ENCODE assay signal across 18 cellular contexts in the genomic region with DNA sequence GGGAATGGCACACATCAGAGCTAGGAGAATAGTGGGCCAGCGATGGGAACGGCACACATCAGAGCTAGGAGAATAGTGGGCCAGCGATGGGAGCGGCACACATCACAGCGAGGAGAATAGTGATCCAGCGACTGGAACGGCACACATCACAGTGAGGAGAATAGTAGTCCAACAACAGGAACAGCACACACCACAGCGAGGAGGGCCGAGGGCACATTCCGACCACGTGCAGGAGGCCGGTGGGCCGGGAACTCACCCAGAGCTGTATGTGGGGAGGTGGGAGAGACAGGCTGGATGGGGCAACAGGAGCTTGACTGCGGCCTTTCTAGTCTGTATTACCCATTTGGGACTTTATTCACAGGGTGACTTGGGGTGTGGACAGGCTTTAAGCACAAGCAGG.
DNase-seq lines count a peak whose midpoint lies in the region; ATAC-seq and TF ChIP-seq lines count a peak whose summit lies in the region.
"Had no signal": no experiment of that assay in that cellular context is flagged by ENCODE, and none has a peak within 500 bp of the region (broad histone marks: within the 10 kb centered on the region; RNA-seq: fewer than 3 reads in every experiment).

No MANE protein-coding gene starts in this region.

- H3K27ac ChIP-seq in right cardiac atrium (ENCODE audit: low read length) (no peak overlapping the region), spleen (no peak overlapping the region)
- H3K27ac ChIP-seq: 22Rv1, BLaER1, C4-2B, GM23248 had no signal

- H3K4me3 ChIP-seq in right cardiac atrium (ENCODE audit: low read length) = no peak overlapping the region
- H3K4me3 ChIP-seq in spleen = no peak overlapping the region
- no peak overlapping the region for H3K4me3 ChIP-seq in HAP-1
- H3K4me3 ChIP-seq: BLaER1, GM23248 had no signal

- in situ Hi-C loops in HAP-1 (cut with MboI; ENCODE audit: low sequenced_read_pairs) = no loop called here

- CTCF ChIA-PET in WTC11 (lab: Charles Lee) = no interaction called here

- ATAC-seq in right cardiac atrium (no peak), HG03342 (IDR thresholded peaks at IDR 0.05; ENCODE audit: unreplicated experiment) (no peak), WTC11 (no peak)
- ATAC-seq: CD8-positive, alpha-beta T cell; HCT116 had no signal

- POLR2A ChIA-PET in WTC11 (lab: Charles Lee) = interaction anchor here (0.6 kb wide), 1 partner anchor 53 kb away, joined by 3 read pairs; no protein-coding TSS in a partner anchor

- intact Hi-C loops in cardiac septum (cut with DNase I) (loop anchor here (5.0 kb wide), 2 partner anchors 177 to 392 kb away; no protein-coding TSS in a partner anchor), right cardiac atrium (cut with DNase I) (loop anchor here in 1 of 4 donors (10.0 kb wide), 1 partner anchor 389 kb away; no protein-coding TSS in a partner anchor), posterior vena cava (cut with DNase I) (no loop called here), spleen (cut with DNase I; ENCODE audit: low total_unique reads) (no loop called here)

- H3K9me3 Mint-ChIP-seq in WTC11 = no peaks in the 10 kb centered on the region
- H3K9me3 Mint-ChIP-seq: CD8-positive, alpha-beta T cell had no signal

- no peak for TF ChIP-seq CTCF in spleen (IDR thresholded peaks at IDR 0.05 in 8 of 11, conservative IDR thresholded peaks at IDR 0.05 in 3 of 11)
- TF ChIP-seq CTCF in WTC11 (IDR thresholded peaks at IDR 0.05) = no peak

- no peaks in the 10 kb centered on the region for H3K36me3 Mint-ChIP-seq in WTC11
- H3K36me3 Mint-ChIP-seq: CD4-positive, CD25-positive, alpha-beta regulatory T cell; CD8-positive, alpha-beta T cell had no signal

- H3K27me3 ChIP-seq in right cardiac atrium (ENCODE audit: control insufficient read depth, insufficient read depth) (no peaks in the 10 kb centered on the region), spleen (replicated peaks in 1 of 7) (peaks cover 0 to 22% (median 0%) of the 10 kb centered on the region in 7 donors), HAP-1 (ENCODE audit: low read depth) (no peaks in the 10 kb centered on the region)
- H3K27me3 ChIP-seq: BLaER1 had no signal

- TF ChIP-seq POLR2A in spleen (IDR thresholded peaks at IDR 0.05) = no peak

- DNase-seq in cardiac septum (ENCODE audit: low spot score) (peak; percentile 68), right cardiac atrium (no peak), posterior vena cava (ENCODE audit: low spot score) (peak; percentile 75), spleen (peak; percentile 62), HAP-1 (ENCODE audit: low spot score in 2 of 2) (no peak), WTC11 (ENCODE audit: low spot score) (no peak)
- DNase-seq: Caco-2; CD4-positive, CD25-positive, alpha-beta regulatory T cell; CD8-positive, alpha-beta T cell; DND-41; GM23248; H7 had no signal

- H3K4me1 ChIP-seq in right cardiac atrium (ENCODE audit: control insufficient read depth, insufficient read depth, low read length) (no peaks in the 10 kb centered on the region), spleen (no peaks in the 10 kb centered on the region), HAP-1 (no peaks in the 10 kb centered on the region)
- H3K4me1 ChIP-seq: Caco-2 had no signal

- H3K27me3 Mint-ChIP-seq in WTC11 (ENCODE audit: low read depth) = no peaks in the 10 kb centered on the region; the same call in 1 of the 2 replicates
- H3K27me3 Mint-ChIP-seq: B cell; CD4-positive, CD25-positive, alpha-beta regulatory T cell had no signal

- H3K9me3 ChIP-seq in right cardiac atrium (ENCODE audit: control insufficient read depth, low read length) = no peaks in the 10 kb centered on the region
- peaks cover 0 to 5% (median 0%) of the 10 kb centered on the region in 8 donors for H3K9me3 ChIP-seq in spleen
- H3K9me3 ChIP-seq in HAP-1 = no peaks in the 10 kb centered on the region
- H3K9me3 ChIP-seq: BLaER1, Caco-2 had no signal

- peaks cover 19% of the 10 kb centered on the region for H3K4me1 Mint-ChIP-seq in WTC11
- H3K4me1 Mint-ChIP-seq: B cell had no signal

- no peak overlapping the region for H3K4me3 Mint-ChIP-seq in WTC11
- H3K4me3 Mint-ChIP-seq: B cell; CD4-positive, CD25-positive, alpha-beta regulatory T cell; CD8-positive, alpha-beta T cell had no signal

- H3K36me3 ChIP-seq in spleen = no peaks in the 10 kb centered on the region
- no peaks in the 10 kb centered on the region for H3K36me3 ChIP-seq in HAP-1 (replicated peaks)
- H3K36me3 ChIP-seq: BLaER1 had no signal

- no peak overlapping the region for H3K27ac Mint-ChIP-seq in WTC11
- H3K27ac Mint-ChIP-seq: B cell; CD8-positive, alpha-beta T cell had no signal

- 86% methylated on average over 14 of the region's 14 CpGs for WGBS in right cardiac atrium
- 84 to 94% (median 86%) methylated on average over 14 of the region's 14 CpGs for WGBS in spleen, 5 donors

TF ChIP-seq in WTC11, 78 proteins besides CTCF, POLR2A, EP300 and RAD21:
- no peak for TF ChIP-seq ZNF396 (CRISPR knock-in tag; IDR thresholded peaks at IDR 0.05; ENCODE audit: borderline replicate concordance)
TF ChIP-seq in WTC11: peak in this region for 0.

Comparison
In these comparisons a context has a peak if more than half of its experiments do, and no peak if none do; other contexts are left out.
1. DNase-seq: peak in cardiac septum (single experiment), posterior vena cava (single experiment) and spleen (single experiment); none in right cardiac atrium (0 of 3), HAP-1 (0 of 2) and WTC11 (single experiment).